In the genomic region with DNA sequence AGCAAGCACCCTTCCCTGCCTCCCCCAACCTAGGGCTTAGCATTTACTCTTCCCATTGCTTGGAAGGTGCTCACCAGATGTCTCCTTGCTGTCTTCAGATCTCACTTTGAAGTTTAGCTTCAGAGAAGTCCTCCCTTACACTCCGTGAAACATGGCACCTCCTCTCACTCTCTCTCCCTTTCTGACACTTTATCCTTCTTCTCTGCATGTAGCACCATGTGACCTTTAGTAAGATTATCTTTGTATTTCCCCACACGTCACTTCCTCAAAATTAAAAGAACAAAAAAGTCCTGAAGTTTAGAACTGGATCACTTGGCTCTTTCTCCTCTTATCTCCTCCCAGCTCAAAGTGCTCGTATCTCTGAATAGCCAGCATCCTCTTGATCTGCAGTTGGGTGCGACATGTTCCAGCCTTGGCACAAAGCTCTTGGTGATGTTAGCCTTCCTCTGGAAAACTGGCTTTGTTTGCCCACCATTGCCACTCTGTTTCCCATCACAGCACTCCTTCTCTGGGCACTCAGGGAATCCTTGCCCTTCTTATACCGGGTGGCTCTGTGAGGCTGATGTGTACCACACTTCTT, we compare ENCODE assay signal across 21 cellular contexts. TPM values are rescaled to one million over a fixed set of nuclear protein-coding genes. Genes with fewer than 3 reads are reported as not detected.
DNase-seq lines count a peak whose midpoint lies in the region; ATAC-seq, FAIRE-seq and TF ChIP-seq lines count a peak whose summit lies in the region.
"Had no signal": no experiment of that assay in that cellular context is flagged by ENCODE, and none has a peak within 500 bp of the region (broad histone marks: within the 10 kb centered on the region; RNA-seq: fewer than 3 reads in every experiment).

No MANE protein-coding gene starts in this region.

- ATAC-seq in HG03280 (IDR thresholded peaks at IDR 0.05; ENCODE audit: unreplicated experiment) (no peak), HG02798 (IDR thresholded peaks at IDR 0.05; ENCODE audit: poor library complexity, unreplicated experiment) (no peak)
- ATAC-seq: activated naive CD4-positive, alpha-beta T cell treated with anti-CD3 and anti-CD28 coated beads, Interleukin-2, amount 50 U/mL, for 72 hours; GM23338; naive thymus-derived CD4-positive, alpha-beta T cell had no signal

- H3K79me2 ChIP-seq in endothelial cell of umbilical vein (ENCODE audit: control insufficient read depth, insufficient read depth, low read length): no peaks in the 10 kb centered on the region

- H3K9me1 ChIP-seq in endothelial cell of umbilical vein (replicated peaks; ENCODE audit: control insufficient read depth, extremely low read depth, insufficient read depth, low read length): no peaks in the 10 kb centered on the region

- no peak overlapping the region for H3K4me2 ChIP-seq in endothelial cell of umbilical vein (ENCODE audit: insufficient read depth, low read length)
- H3K4me2 ChIP-seq: GM23338 had no signal

- no TSS peak for BruUV-seq in endothelial cell of umbilical vein (replicated peaks; lab: Mats Ljungman, UMichigan)

- intact Hi-C loops in endothelial cell of umbilical vein (cut with micrococcal nuclease): loop anchor here (1.0 kb wide), 2 partner anchors 8 to 17 kb away; no protein-coding TSS in a partner anchor

- no peaks in the 10 kb centered on the region for H4K20me1 ChIP-seq in endothelial cell of umbilical vein (replicated peaks; ENCODE audit: control insufficient read depth, extremely low read depth, insufficient read depth, low read length)

- H3K4me1 ChIP-seq in endothelial cell of umbilical vein (ENCODE audit: control insufficient read depth, extremely low read depth, insufficient read depth, low read length): peaks cover 41% of the 10 kb centered on the region

- dilution Hi-C loops in endothelial cell of umbilical vein (cut with MboI; ENCODE audit: extremely low pct_ligation_motif_present, low sequenced_read_pairs): no loop called here

- POLR2A ChIA-PET in endothelial cell of umbilical vein (lab: Charles Lee): no interaction called here

- FAIRE-seq in endothelial cell of umbilical vein (lab: Jason Lieb, UNC): peak; percentile 4
- FAIRE-seq: urothelium cell line had no signal

- H3K9ac ChIP-seq in endothelial cell of umbilical vein (replicated peaks; ENCODE audit: extremely low read depth, insufficient read depth, low read length): no peak overlapping the region

- DNase-seq in NCI-H1092 treated with DMSO at 0.1 percent for 48 hours (lab: John Stamatoyannopoulos, UW): peak; percentile 18
- no peak for DNase-seq in NCI-H1092 (lab: John Stamatoyannopoulos, UW)
- peak; percentile 16 for DNase-seq in CD1c-positive myeloid dendritic cell (ENCODE audit: extremely low spot score)
- peak; percentile 11 for DNase-seq in NB4 (ENCODE audit: low read depth)
- DNase-seq in endothelial cell of umbilical vein (ENCODE audit: low read depth, low spot score): peak; percentile 28
- no peak for DNase-seq in NCI-H1436 treated with DMSO at 0.1 percent for 48 hours (lab: John Stamatoyannopoulos, UW)
- DNase-seq: activated CD4-positive, alpha-beta memory T cell treated with anti-CD3 and anti-CD28 coated beads for 36 hours; activated CD8-positive, alpha-beta memory T cell treated with anti-CD3 and anti-CD28 coated beads, Interleukin-2, amount 50 U/mL, for 48 hours; anterior cingulate cortex; GDM1; naive thymus-derived CD4-positive, alpha-beta T cell; NCI-H526; stimulated activated CD4-positive, alpha-beta T cell treated with anti-CD3 and anti-CD28 coated beads, Interleukin-2, amount 100 ng/mL, for 24 hours; SW 1271; T1000 had no signal

- H3K36me3 ChIP-seq in endothelial cell of umbilical vein (ENCODE audit: control insufficient read depth in 2 of 2, extremely low read depth in 1 of 2, insufficient read depth in 2 of 2, low read length in 2 of 2): no peaks in the 10 kb centered on the region

- CTCF ChIA-PET in endothelial cell of umbilical vein (lab: Charles Lee): interaction anchor here (1.2 to 2.1 kb wide), 3 partner anchors 15 to 43 kb away, joined by 3 to 9 read pairs (median 3); no protein-coding TSS in a partner anchor

- H3K9me3 ChIP-seq in endothelial cell of umbilical vein (replicated peaks; ENCODE audit: control insufficient read depth, insufficient read depth, low read length): no peaks in the 10 kb centered on the region

- no peak for TF ChIP-seq CTCF in NB4 (IDR thresholded peaks at IDR 0.05; ENCODE audit: low read depth, low read length)
- no peak for TF ChIP-seq CTCF in endothelial cell of umbilical vein (IDR thresholded peaks at IDR 0.05; ENCODE audit: extremely low read depth in 1 of 2, insufficient read depth in 1 of 2, low read depth in 1 of 2, low read length in 2 of 2)

- no peaks in the 10 kb centered on the region for H3K27me3 ChIP-seq in endothelial cell of umbilical vein (ENCODE audit: control insufficient read depth in 2 of 2, insufficient read depth in 2 of 2, low read length in 2 of 2)

- TF ChIP-seq POLR2A in NB4 (IDR thresholded peaks at IDR 0.05; ENCODE audit: extremely low read depth, insufficient read length) (no peak), endothelial cell of umbilical vein (IDR thresholded peaks at IDR 0.05; ENCODE audit: low read depth, low read length) (no peak)

- H3K4me3 ChIP-seq in NB4 (ENCODE audit: low read depth, low read length): no peak overlapping the region
- no peak overlapping the region for H3K4me3 ChIP-seq in endothelial cell of umbilical vein (replicated peaks in 1 of 3; ENCODE audit: insufficient read depth in 1 of 3, low read depth in 1 of 3, low read length in 3 of 3)
- H3K4me3 ChIP-seq: GM23338, skin epidermis had no signal

- peak overlapping the region; percentile 39 for H2AFZ ChIP-seq in endothelial cell of umbilical vein (ENCODE audit: low read depth, low read length)
- H2AFZ ChIP-seq: GM23338 had no signal

- peak overlapping the region; percentile 64 for H3K27ac ChIP-seq in endothelial cell of umbilical vein (ENCODE audit: insufficient read depth, low read depth, low read length)

TF ChIP-seq in endothelial cell of umbilical vein, 7 proteins besides CTCF, POLR2A, EP300 and RAD21:
- TF ChIP-seq GATA2 (IDR thresholded peaks at IDR 0.05; ENCODE audit: insufficient read depth, insufficient read length, low read depth, low read length) (no peak), JUN (IDR thresholded peaks at IDR 0.05; ENCODE audit: borderline replicate concordance, insufficient read depth, insufficient read length, low read depth) (no peak), POLR2AphosphoS5 (IDR thresholded peaks at IDR 0.05; ENCODE audit: insufficient read depth, low read depth, low read length) (no peak), FOS (IDR thresholded peaks at IDR 0.05; ENCODE audit: borderline replicate concordance, insufficient read depth, low read length) (no peak), EZH2 (IDR thresholded peaks at IDR 0.05; ENCODE audit: borderline replicate concordance, low read depth, low read length, severe bottlenecking) (no peak)
- TF ChIP-seq, protein P1, sequence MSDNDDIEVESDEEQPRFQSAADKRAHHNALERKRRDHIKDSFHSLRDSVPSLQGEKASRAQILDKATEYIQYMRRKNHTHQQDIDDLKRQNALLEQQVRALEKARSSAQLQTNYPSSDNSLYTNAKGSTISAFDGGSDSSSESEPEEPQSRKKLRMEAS (IDR thresholded peaks at IDR 0.05; ENCODE audit: insufficient read depth, insufficient read length): no peak
TF ChIP-seq in endothelial cell of umbilical vein: peak in this region for 0.

RNA-seq across cellular contexts. Expression of a gene that starts 40.6 kb away (rescaled TPM):
- 374 and 397 TPM in 2 replicates for total RNA-seq in endothelial cell of umbilical vein
- 214 and 229 TPM in 2 replicates for polyA plus RNA-seq in endothelial cell of umbilical vein
- 316 and 329 TPM in 2 replicates for polyA plus RNA-seq in endothelial cell of umbilical vein (2011; cell fraction: cytosol; rRNA removed)
- polyA plus RNA-seq in endothelial cell of umbilical vein (2011; cell fraction: nucleus; rRNA removed): 257 and 293 TPM in 2 replicates
- polyA plus RNA-seq in endothelial cell of umbilical vein (2012): 294 and 311 TPM in 2 replicates
- 334 and 376 TPM in 2 replicates for polyA minus RNA-seq in endothelial cell of umbilical vein
- 84.9 TPM for polyA minus RNA-seq in endothelial cell of umbilical vein (2011; cell fraction: cytosol; rRNA and poly(A)+ RNA removed)
- polyA minus RNA-seq in endothelial cell of umbilical vein (2011; cell fraction: nucleus; rRNA and poly(A)+ RNA removed): 192 and 214 TPM in 2 replicates

Comparison
In these comparisons a context has a peak if more than half of its experiments do, and no peak if none do; other contexts are left out.
1. DNase-seq: peak in NCI-H1092 treated with DMSO at 0.1 percent for 48 hours (single experiment), CD1c-positive myeloid dendritic cell (single experiment), NB4 (single experiment) and endothelial cell of umbilical vein (single experiment); none in NCI-H1092 (single experiment) and NCI-H1436 treated with DMSO at 0.1 percent for 48 hours (single experiment).